ENCODE assay signal across 16 cellular contexts in genomic region chr22:30240541-30241417, GRCh38. TPM values are rescaled to one million over a fixed set of nuclear protein-coding genes. Genes with fewer than 3 reads are reported as not detected.
A peak's percentile ranks its signal among the peaks of the same experiment; 100 is the strongest.
DNase-seq lines count a peak whose midpoint lies in the region; ATAC-seq and TF ChIP-seq lines count a peak whose summit lies in the region.
"Had no signal": no experiment of that assay in that cellular context is flagged by ENCODE, and none has a peak within 500 bp of the region (broad histone marks: within the 10 kb centered on the region; RNA-seq: fewer than 3 reads in every experiment).

No MANE protein-coding gene starts in this region.

- H3K23me2 ChIP-seq in H9 (ENCODE audit: insufficient read length, low read depth, low read length, poor library complexity, severe bottlenecking) = peaks cover 5% of the 10 kb centered on the region

- H3K36me3 Mint-ChIP-seq in T-helper 1 cell treated with Interleukin-12 subunit alpha and Interleukin-12 subunit beta and Interleukin-4 antibody, amounts not matched to agents 30 μg/mL and 1 μg/mL, for 36 hours (ENCODE audit: low read depth) = peaks cover 37% of the 10 kb centered on the region
- peaks cover 43% of the 10 kb centered on the region for H3K36me3 Mint-ChIP-seq in activated CD4-positive, alpha-beta memory T cell treated with anti-CD3 and anti-CD28 coated beads for 36 hours
- H3K36me3 Mint-ChIP-seq in WTC11 (peaks cover 12% of the 10 kb centered on the region; the same call in 1 of the 2 replicates), H9 (ENCODE audit: insufficient read depth in 1 of 3, low read depth in 3 of 3) (peaks cover 0 to 20% (median 7%) of the 10 kb centered on the region in 3 experiments; a peak in 3 of 7 replicates)

- peaks cover 50% of the 10 kb centered on the region for H3K4me1 Mint-ChIP-seq in T-helper 1 cell treated with Interleukin-12 subunit alpha and Interleukin-12 subunit beta and Interleukin-4 antibody, amounts not matched to agents 30 μg/mL and 1 μg/mL, for 36 hours (ENCODE audit: low read depth)
- H3K4me1 Mint-ChIP-seq in activated CD4-positive, alpha-beta memory T cell treated with anti-CD3 and anti-CD28 coated beads for 36 hours (ENCODE audit: low read depth) = peaks cover 48% of the 10 kb centered on the region
- H3K4me1 Mint-ChIP-seq in WTC11 = peaks cover 47% of the 10 kb centered on the region
- peaks cover 36 to 43% of the 10 kb centered on the region in 2 experiments for H3K4me1 Mint-ChIP-seq in H9

- peaks cover 4 to 36% of the 10 kb centered on the region in 2 experiments; a peak in 3 of 4 replicates for H3K36me3 ChIP-seq in HCT116 (ENCODE audit: control insufficient read depth in 1 of 2, insufficient read depth in 2 of 2, low read length in 2 of 2)
- peaks cover 26 to 54% of the 10 kb centered on the region in 2 experiments for H3K36me3 ChIP-seq in mesenchymal stem cell (ENCODE audit: control insufficient read depth in 1 of 2, insufficient read depth in 2 of 2, low read depth in 1 of 2, low read length in 2 of 2)
- H3K36me3 ChIP-seq: colonic mucosa, upper lobe of right lung had no signal

- no peak overlapping the region for H2BK20ac ChIP-seq in H9 (ENCODE audit: low read depth, low read length, poor library complexity, severe bottlenecking)

- H4K8ac ChIP-seq in mesenchymal stem cell (ENCODE audit: low read length) = no peak overlapping the region
- no peak overlapping the region for H4K8ac ChIP-seq in H9 (replicated peaks; ENCODE audit: insufficient read length, low read depth, low read length)

- H2BK15ac ChIP-seq in mesenchymal stem cell (ENCODE audit: low read depth, poor library complexity, severe bottlenecking) (peak overlapping the region; percentile 75), H9 (ENCODE audit: low read depth, low read length) (no peak overlapping the region)

- POLR2A ChIA-PET in HCT116 (lab: Charles Lee) = interaction anchor here (0.7 to 7.5 kb wide), 8 partner anchors 10 to 183 kb away, joined by 3 to 61 read pairs (median 5); no protein-coding TSS in a partner anchor
- POLR2A ChIA-PET in activated CD4-positive, alpha-beta memory T cell treated with anti-CD3 and anti-CD28 coated beads for 36 hours (lab: Charles Lee) = interaction anchor here (0.9 to 1.5 kb wide), 4 partner anchors 49 to 133 kb away, joined by 3 to 4 read pairs (median 4); no protein-coding TSS in a partner anchor
- POLR2A ChIA-PET in WTC11 (lab: Charles Lee) = no interaction called here

- ATAC-seq in HCT116 = no peak
- no peak for ATAC-seq in WTC11
- ATAC-seq: upper lobe of right lung had no signal

- peaks cover 2% of the 10 kb centered on the region for H3K79me1 ChIP-seq in mesenchymal stem cell (replicated peaks; ENCODE audit: low read length, poor library complexity, severe bottlenecking)
- H3K79me1 ChIP-seq in H9 (ENCODE audit: insufficient read depth, low read depth, low read length, poor library complexity, severe bottlenecking) = no peaks in the 10 kb centered on the region

- H3K4ac ChIP-seq in mesenchymal stem cell (ENCODE audit: low read depth in 1 of 2, low read length in 2 of 2) = no peak overlapping the region
- no peak overlapping the region for H3K4ac ChIP-seq in H9 (ENCODE audit: low read depth, low read length)

- BruUV-seq in HCT116 (replicated peaks; lab: Mats Ljungman, UMichigan) = no TSS peak

- H3K9ac ChIP-seq in HCT116 (ENCODE audit: low read length) = peak overlapping the region; percentile 20
- peak overlapping the region; percentile 41 for H3K9ac ChIP-seq in mesenchymal stem cell (ENCODE audit: low read length)
- no peak overlapping the region for H3K9ac ChIP-seq in H9 (ENCODE audit: extremely low read depth, insufficient read length, low read length)
- H3K9ac ChIP-seq: parathyroid adenoma had no signal

- H3K4me3 ChIP-seq in HCT116 (replicated peaks in 1 of 2; ENCODE audit: low read depth in 1 of 2, low read length in 2 of 2) (no peak overlapping the region), mesenchymal stem cell (ENCODE audit: insufficient read depth in 1 of 2, low read depth in 1 of 2, low read length in 2 of 2) (no peak overlapping the region)
- H3K4me3 ChIP-seq: colonic mucosa, lung, upper lobe of right lung had no signal

- WGBS in mesenchymal stem cell = 93% methylated on average over 24 of the region's 24 CpGs
- no CpG with 5 or more reads among the region's 24 CpGs for WGBS in H9 (ENCODE audit: extremely low coverage, insufficient read length, low lambda C conversion rate)

- DNase-seq in T-helper 1 cell (no peak), HCT116 (ENCODE audit: low read depth, low spot score) (no peak), mesenchymal stem cell (no peak), WTC11 (ENCODE audit: low spot score) (no peak), H9 (no peak)
- DNase-seq in activated CD4-positive, alpha-beta memory T cell treated with anti-CD3 and anti-CD28 coated beads for 36 hours = no peak
- no peak for DNase-seq in stimulated activated naive CD4-positive, alpha-beta T cell (lab: John Stamatoyannopoulos, UW)
- DNase-seq: ACHN; activated CD4-positive, alpha-beta T cell treated with anti-CD3 and anti-CD28 coated beads for 36 hours; colonic mucosa; COR-L47; NCI-H2081; upper lobe of right lung had no signal

- H3K18ac ChIP-seq in mesenchymal stem cell (ENCODE audit: low read depth in 1 of 2, low read length in 2 of 2) (no peak overlapping the region), H9 (ENCODE audit: insufficient read length, low read depth, low read length) (no peak overlapping the region)

- H3K56ac ChIP-seq in H9 (ENCODE audit: insufficient read length, low read depth, low read length) = no peak overlapping the region

- RAD21 ChIA-PET in HCT116 (lab: Charles Lee; ENCODE audit: low non-redundant PET in 1 of 2, low total read pairs in 2 of 2, uncharacterized antibody in 2 of 2, unreplicated experiment in 2 of 2) = interaction anchor here in 1 of 2 experiments (0.7 to 0.8 kb wide), 2 partner anchors 10 to 63 kb away, joined by 3 read pairs; no protein-coding TSS in a partner anchor

- H2BK5ac ChIP-seq in mesenchymal stem cell (ENCODE audit: low read depth, low read length, poor library complexity, severe bottlenecking) = peak overlapping the region; percentile 74
- no peak overlapping the region for H2BK5ac ChIP-seq in H9 (ENCODE audit: insufficient read length, low read length)

- no peak overlapping the region for H3K23ac ChIP-seq in mesenchymal stem cell (ENCODE audit: low read length in 2 of 2)
- H3K23ac ChIP-seq in H9 (ENCODE audit: insufficient read length, low read depth, low read length) = no peak overlapping the region

- no peaks in the 10 kb centered on the region for H4K20me1 ChIP-seq in HCT116 (ENCODE audit: insufficient read depth)
- peaks cover 3% of the 10 kb centered on the region for H4K20me1 ChIP-seq in H9 (ENCODE audit: control insufficient read depth, insufficient read depth, insufficient read length)

- no peaks in the 10 kb centered on the region for H3K27me3 Mint-ChIP-seq in T-helper 1 cell treated with Interleukin-12 subunit alpha and Interleukin-12 subunit beta and Interleukin-4 antibody, amounts not matched to agents 30 μg/mL and 1 μg/mL, for 36 hours (ENCODE audit: low read depth)
- no peaks in the 10 kb centered on the region for H3K27me3 Mint-ChIP-seq in activated CD4-positive, alpha-beta memory T cell treated with anti-CD3 and anti-CD28 coated beads for 36 hours
- H3K27me3 Mint-ChIP-seq in WTC11 (ENCODE audit: low read depth) = no peaks in the 10 kb centered on the region; the same call in 1 of the 2 replicates
- peaks cover 5% of the 10 kb centered on the region; the same call in 1 of the 2 replicates for H3K27me3 Mint-ChIP-seq in H9 (ENCODE audit: low read depth)
- H3K27me3 Mint-ChIP-seq: activated CD4-positive, alpha-beta T cell treated with anti-CD3 and anti-CD28 coated beads for 36 hours had no signal

- H2AFZ ChIP-seq in HCT116 (ENCODE audit: low read depth, low read length, poor library complexity, severe bottlenecking) (no peak overlapping the region), mesenchymal stem cell (ENCODE audit: low read depth, low read length) (no peak overlapping the region), H9 (ENCODE audit: low read length) (no peak overlapping the region)
- H2AFZ ChIP-seq: parathyroid adenoma had no signal

- H3K9me3 Mint-ChIP-seq in T-helper 1 cell treated with Interleukin-12 subunit alpha and Interleukin-12 subunit beta and Interleukin-4 antibody, amounts not matched to agents 30 μg/mL and 1 μg/mL, for 36 hours = no peaks in the 10 kb centered on the region
- H3K9me3 Mint-ChIP-seq in activated CD4-positive, alpha-beta memory T cell treated with anti-CD3 and anti-CD28 coated beads for 36 hours = no peaks in the 10 kb centered on the region
- H3K9me3 Mint-ChIP-seq in WTC11 (no peaks in the 10 kb centered on the region), H9 (peaks cover 0 to 2% of the 10 kb centered on the region in 2 experiments; a peak in 1 of 5 replicates)

- no peaks in the 10 kb centered on the region for H3K9me2 ChIP-seq in HCT116 (ENCODE audit: insufficient read depth)

- TF ChIP-seq CTCF in HCT116 (IDR thresholded peaks at IDR 0.05 in 2 of 3, conservative IDR thresholded peaks at IDR 0.05 in 1 of 3; ENCODE audit: borderline replicate concordance in 1 of 3, insufficient read depth in 1 of 3, low read depth in 2 of 3, low read length in 2 of 3) = no peak
- no peak for TF ChIP-seq CTCF in WTC11 (IDR thresholded peaks at IDR 0.05)
- no peak for TF ChIP-seq CTCF in H9 (conservative IDR thresholded peaks at IDR 0.05)

- peak overlapping the region; percentile 28 for H3K4me3 Mint-ChIP-seq in T-helper 1 cell treated with Interleukin-12 subunit alpha and Interleukin-12 subunit beta and Interleukin-4 antibody, amounts not matched to agents 30 μg/mL and 1 μg/mL, for 36 hours
- H3K4me3 Mint-ChIP-seq in activated CD4-positive, alpha-beta memory T cell treated with anti-CD3 and anti-CD28 coated beads for 36 hours = peak overlapping the region; percentile 53
- H3K4me3 Mint-ChIP-seq in WTC11 (no peak overlapping the region), H9 (no peak overlapping the region)
- H3K4me3 Mint-ChIP-seq: activated CD4-positive, alpha-beta T cell treated with anti-CD3 and anti-CD28 coated beads for 36 hours had no signal

- H4K91ac ChIP-seq in mesenchymal stem cell (ENCODE audit: low read length) (no peak overlapping the region), H9 (ENCODE audit: insufficient read length, low read depth, low read length) (no peak overlapping the region)

- H3K14ac ChIP-seq in mesenchymal stem cell (ENCODE audit: low read length in 2 of 2) = no peak overlapping the region
- H3K14ac ChIP-seq in H9 (ENCODE audit: insufficient read depth, low read length) = no peak overlapping the region

- no peak overlapping the region for H2BK12ac ChIP-seq in mesenchymal stem cell (ENCODE audit: low read length in 2 of 2)
- no peak overlapping the region for H2BK12ac ChIP-seq in H9 (ENCODE audit: insufficient read length, low read depth, low read length)

- peak overlapping the region; percentile 26; the same call in 1 of the 2 replicates for H3K4me2 ChIP-seq in HCT116 (ENCODE audit: low read length)
- peak overlapping the region; percentile 3 for H3K4me2 ChIP-seq in mesenchymal stem cell (ENCODE audit: low read length, poor library complexity, severe bottlenecking)
- no peak overlapping the region for H3K4me2 ChIP-seq in H9 (ENCODE audit: insufficient read depth, insufficient read length, low read length)

- H3K27ac ChIP-seq in HCT116 (ENCODE audit: low read depth, low read length) (peak overlapping the region; percentile 85), mesenchymal stem cell (ENCODE audit: low read length, poor library complexity, severe bottlenecking) (peak overlapping the region; percentile 95), H9 (ENCODE audit: insufficient read length, low read depth, low read length) (no peak overlapping the region)
- H3K27ac ChIP-seq: colonic mucosa, parathyroid adenoma had no signal

- H3K27ac Mint-ChIP-seq in T-helper 1 cell treated with Interleukin-12 subunit alpha and Interleukin-12 subunit beta and Interleukin-4 antibody, amounts not matched to agents 30 μg/mL and 1 μg/mL, for 36 hours = peak overlapping the region; percentile 65
- H3K27ac Mint-ChIP-seq in activated CD4-positive, alpha-beta memory T cell treated with anti-CD3 and anti-CD28 coated beads for 36 hours = peak overlapping the region; percentile 66
- H3K27ac Mint-ChIP-seq in WTC11 (no peak overlapping the region), H9 (peak overlapping the region in 1 of 3 experiments; percentile 59; a peak in 2 of 7 replicates)
- H3K27ac Mint-ChIP-seq: activated CD4-positive, alpha-beta T cell treated with anti-CD3 and anti-CD28 coated beads for 36 hours had no signal

- intact Hi-C loops in HCT116 (cut with micrococcal nuclease) = no loop called here
- intact Hi-C loops in activated CD4-positive, alpha-beta memory T cell treated with anti-CD3 and anti-CD28 coated beads for 36 hours (cut with micrococcal nuclease) = no loop called here

- peak overlapping the region; percentile 90 for H2AK5ac ChIP-seq in mesenchymal stem cell (ENCODE audit: low read length, severe bottlenecking)
- no peak overlapping the region for H2AK5ac ChIP-seq in H9 (ENCODE audit: insufficient read length, low read length)

- peaks cover 31% of the 10 kb centered on the region; the same call in 1 of the 2 replicates for H3K79me2 ChIP-seq in HCT116 (ENCODE audit: insufficient read depth, low read length)
- no peaks in the 10 kb centered on the region for H3K79me2 ChIP-seq in H9 (ENCODE audit: insufficient read depth, low read length)
- H3K79me2 ChIP-seq: parathyroid adenoma had no signal

- no peak for TF ChIP-seq POLR2A in HCT116 (IDR thresholded peaks at IDR 0.05; ENCODE audit: borderline replicate concordance, extremely low read depth, insufficient read depth, insufficient read length)

- H3K27me3 ChIP-seq in HCT116 (ENCODE audit: insufficient read depth, low read length) (no peaks in the 10 kb centered on the region), mesenchymal stem cell (ENCODE audit: control insufficient read depth in 1 of 2, insufficient read depth in 1 of 2, low read length in 2 of 2) (no peaks in the 10 kb centered on the region), H9 (ENCODE audit: insufficient read depth, low read length) (no peaks in the 10 kb centered on the region)

- no peak overlapping the region for H4K5ac ChIP-seq in H9 (ENCODE audit: insufficient read length, low read depth, low read length)

- CTCF ChIA-PET in HCT116 (lab: Charles Lee) (interaction anchor here (0.8 to 1.4 kb wide), 3 partner anchors 10 to 133 kb away, joined by 3 to 5 read pairs (median 4); partner anchors contain the start of gene CASTOR1), WTC11 (lab: Charles Lee) (interaction anchor here (2.3 kb wide), 1 partner anchor 15 kb away, joined by 16 read pairs; no protein-coding TSS in a partner anchor)
- CTCF ChIA-PET in activated CD4-positive, alpha-beta memory T cell treated with anti-CD3 and anti-CD28 coated beads for 36 hours (lab: Charles Lee) = interaction anchor here (0.7 kb wide), 1 partner anchor 47 kb away, joined by 5 read pairs; no protein-coding TSS in a partner anchor

- H3K4me1 ChIP-seq in HCT116 (ENCODE audit: control insufficient read depth in 1 of 2, insufficient read depth in 2 of 2, low read length in 2 of 2) (peaks cover 37 to 100% of the 10 kb centered on the region in 2 experiments), mesenchymal stem cell (ENCODE audit: control insufficient read depth, insufficient read depth, low read depth, low read length) (peaks cover 74% of the 10 kb centered on the region), H9 (ENCODE audit: insufficient read depth, low read length) (peaks cover 3% of the 10 kb centered on the region)
- H3K4me1 ChIP-seq: parathyroid adenoma had no signal

- TF ChIP-seq RAD21 in HCT116 (IDR thresholded peaks at IDR 0.05; ENCODE audit: low read depth) = no peak

- no peaks in the 10 kb centered on the region for H3K9me3 ChIP-seq in HCT116 (ENCODE audit: control insufficient read depth in 1 of 2, insufficient read depth in 1 of 2, low read depth in 1 of 2, low read length in 2 of 2)
- H3K9me3 ChIP-seq in mesenchymal stem cell (ENCODE audit: control insufficient read depth, low read length) = no peaks in the 10 kb centered on the region
- H3K9me3 ChIP-seq in H9 (ENCODE audit: control insufficient read depth, low read depth, low read length) = no peaks in the 10 kb centered on the region
- H3K9me3 ChIP-seq: colonic mucosa, upper lobe of right lung had no signal

- H3T11ph ChIP-seq in H9 (ENCODE audit: low read length) = no peak overlapping the region

- H2BK120ac ChIP-seq in mesenchymal stem cell (ENCODE audit: low read depth, low read length) (no peak overlapping the region), H9 (ENCODE audit: low read depth, low read length, poor library complexity, severe bottlenecking) (no peak overlapping the region)

RNA-seq across cellular contexts. Expression of gene LIF, which starts 5.8 kb away (rescaled TPM):
- total RNA-seq in HCT116 (2021; ENCODE audit: unreplicated experiment) = 75.4 TPM
- 105 and 129 TPM in 2 replicates for polyA plus RNA-seq in HCT116 (2012)
- total RNA-seq in activated CD4-positive, alpha-beta memory T cell treated with anti-CD3 and anti-CD28 coated beads for 36 hours = 100 to 1,000 TPM; 176 to 189 TPM
- polyA plus RNA-seq in mesenchymal stem cell (2013, experiment 1 of 2) = 10.2 TPM
- polyA plus RNA-seq in mesenchymal stem cell (2013, experiment 2 of 2) = 9.7 TPM
- total RNA-seq in WTC11 (2021) = 4.6 to 7.2 TPM (median 6.1 TPM) in 3 replicates
- total RNA-seq in H9 (2021) = 4.3 and 6.1 TPM in 2 replicates

RNA-seq across cellular contexts. Expression of gene OSM, which starts 25.9 kb away (rescaled TPM):
- not detected for total RNA-seq in HCT116 (2021; ENCODE audit: unreplicated experiment)
- 0.04 and 0.05 TPM in 2 replicates for polyA plus RNA-seq in HCT116 (2012)
- 10 to 100 TPM; 39.6 to 41.2 TPM for total RNA-seq in activated CD4-positive, alpha-beta memory T cell treated with anti-CD3 and anti-CD28 coated beads for 36 hours
- not detected for polyA plus RNA-seq in mesenchymal stem cell (2013, experiment 1 of 2)
- polyA plus RNA-seq in mesenchymal stem cell (2013, experiment 2 of 2) = not detected
- total RNA-seq in WTC11 (2021) = not detected in 3 replicates
- not detected in 2 replicates for total RNA-seq in H9 (2021)

RNA-seq across cellular contexts. Expression of gene CASTOR1, which starts 48.5 kb away (rescaled TPM):
- total RNA-seq in HCT116 (2021; ENCODE audit: unreplicated experiment) = 6.5 TPM
- polyA plus RNA-seq in HCT116 (2012) = 5.2 and 5.6 TPM in 2 replicates
- 1 to 10 TPM; 3.6 to 4.0 TPM for total RNA-seq in activated CD4-positive, alpha-beta memory T cell treated with anti-CD3 and anti-CD28 coated beads for 36 hours
- polyA plus RNA-seq in mesenchymal stem cell (2013, experiment 1 of 2) = 9.7 TPM
- polyA plus RNA-seq in mesenchymal stem cell (2013, experiment 2 of 2) = 8.7 TPM
- total RNA-seq in WTC11 (2021) = 15.8 to 18.6 TPM (median 16.0 TPM) in 3 replicates
- total RNA-seq in H9 (2021) = 8.8 and 11.0 TPM in 2 replicates

Comparison
In these comparisons a context has a peak if more than half of its experiments do, and no peak if none do; other contexts are left out.
1. H3K4me3 Mint-ChIP-seq: peak in T-helper 1 cell treated with Interleukin-12 subunit alpha and Interleukin-12 subunit beta and Interleukin-4 antibody, amounts not matched to agents 30 μg/mL and 1 μg/mL, for 36 hours (single experiment) and activated CD4-positive, alpha-beta memory T cell treated with anti-CD3 and anti-CD28 coated beads for 36 hours (single experiment); none in WTC11 (single experiment) and H9 (0 of 2).
2. RNA of gene OSM, which starts 25.9 kb away (total RNA-seq): 39.6 to 41.2 TPM in activated CD4-positive, alpha-beta memory T cell treated with anti-CD3 and anti-CD28 coated beads for 36 hours; not detected in HCT116 (single experiment), not detected in WTC11 and not detected in H9; every median in the first group is over 10 times any median in the second.